ENCODE assay signal across 10 cellular contexts in the genomic region with DNA sequence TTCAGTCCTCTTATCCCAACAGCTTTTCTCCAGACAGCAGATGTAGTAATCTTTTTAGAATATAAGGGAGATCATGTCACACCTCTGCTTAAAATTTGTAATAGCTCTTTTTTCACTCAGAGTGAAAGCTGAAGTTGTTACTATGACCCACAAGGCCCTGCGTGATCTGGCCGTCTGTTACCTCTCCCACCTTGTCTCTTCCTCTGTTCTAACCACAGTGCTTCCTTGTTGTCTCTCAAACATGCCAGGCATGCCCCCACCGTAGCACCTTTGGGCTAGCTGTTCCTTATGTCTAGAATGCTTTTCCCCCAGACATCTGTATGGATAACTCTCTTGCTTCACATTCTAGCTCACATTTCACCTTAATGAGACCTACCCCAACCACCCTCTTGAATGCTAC. TPM values are rescaled to one million over a fixed set of nuclear protein-coding genes. Genes with fewer than 3 reads are reported as not detected.
A peak's percentile ranks its signal among the peaks of the same experiment; 100 is the strongest.
DNase-seq lines count a peak whose midpoint lies in the region; ATAC-seq and TF ChIP-seq lines count a peak whose summit lies in the region.
"Had no signal": no experiment of that assay in that cellular context is flagged by ENCODE, and none has a peak within 500 bp of the region (broad histone marks: within the 10 kb centered on the region; RNA-seq: fewer than 3 reads in every experiment).

No MANE protein-coding gene starts in this region.

- peaks cover 0 to 68% (median 45%) of the 10 kb centered on the region in 6 donors for H3K36me3 ChIP-seq in spleen

- H3K4me3 ChIP-seq in spleen: peak overlapping the region in 1 of 8 donors; percentile 12
- H3K4me3 ChIP-seq: testis had no signal

- H3K27ac Mint-ChIP-seq in type B pancreatic cell (no peak overlapping the region), endothelial cell (ENCODE audit: unreplicated experiment) (no peak overlapping the region)

- no peaks in the 10 kb centered on the region for H3K27me3 ChIP-seq in spleen (replicated peaks in 1 of 7)
- H3K27me3 ChIP-seq: testis had no signal

- H3K4me1 Mint-ChIP-seq in type B pancreatic cell (ENCODE audit: unreplicated experiment) (peaks cover 4% of the 10 kb centered on the region), endothelial cell (ENCODE audit: unreplicated experiment) (peaks cover 3% of the 10 kb centered on the region)

- H3K4me3 Mint-ChIP-seq in type B pancreatic cell (no peak overlapping the region), endothelial cell (ENCODE audit: unreplicated experiment) (no peak overlapping the region)

- intact Hi-C loops in spleen (cut with DNase I; ENCODE audit: low total_unique reads): no loop called here

- TF ChIP-seq CTCF in spleen (IDR thresholded peaks at IDR 0.05 in 8 of 11, conservative IDR thresholded peaks at IDR 0.05 in 3 of 11): no peak
- no peak for TF ChIP-seq CTCF in type B pancreatic cell (conservative IDR thresholded peaks at IDR 0.05)
- TF ChIP-seq CTCF in endothelial cell (IDR thresholded peaks at IDR 0.05; ENCODE audit: unreplicated experiment): no peak

- WGBS in spleen, 5 donors: 15 to 38% (median 22%) methylated on average over 3 of the region's 3 CpGs

- no peak for TF ChIP-seq POLR2A in spleen (IDR thresholded peaks at IDR 0.05)

- H3K36me3 Mint-ChIP-seq in type B pancreatic cell (peaks cover 45% of the 10 kb centered on the region), endothelial cell (ENCODE audit: low read depth, unreplicated experiment) (peaks cover 28% of the 10 kb centered on the region)

- H3K27me3 Mint-ChIP-seq in type B pancreatic cell (no peaks in the 10 kb centered on the region), endothelial cell (ENCODE audit: unreplicated experiment) (no peaks in the 10 kb centered on the region)

- ATAC-seq in GM18868 (IDR thresholded peaks at IDR 0.05; ENCODE audit: unreplicated experiment): peak; percentile 71
- ATAC-seq in HG02885 (IDR thresholded peaks at IDR 0.05; ENCODE audit: poor library complexity, unreplicated experiment): peak; percentile 74

- DNase-seq in activated CD4-positive, alpha-beta T cell treated with anti-CD3 and anti-CD28 coated beads, Interleukin-2, amount 50 U/mL, for 48 hours: peak; percentile 32 to 36
- DNase-seq in spleen (no peak), globus pallidus (ENCODE audit: low spot score) (no peak), type B pancreatic cell (ENCODE audit: extremely low spot score, unreplicated experiment) (no peak), NAMALWA (ENCODE audit: low spot score) (no peak), endothelial cell (ENCODE audit: low spot score) (no peak)
- DNase-seq: testis had no signal

- no peaks in the 10 kb centered on the region for H3K9me3 ChIP-seq in spleen
- H3K9me3 ChIP-seq: testis had no signal

- H3K27ac ChIP-seq in spleen: peak overlapping the region; percentile 1 to 75 (median 50)
- H3K27ac ChIP-seq: testis had no signal

- H3K9me3 Mint-ChIP-seq in type B pancreatic cell (no peaks in the 10 kb centered on the region), endothelial cell (ENCODE audit: unreplicated experiment) (no peaks in the 10 kb centered on the region)

- peaks cover 22 to 65% (median 54%) of the 10 kb centered on the region in 6 donors for H3K4me1 ChIP-seq in spleen
- H3K4me1 ChIP-seq: testis had no signal

RNA-seq across cellular contexts. Expression of a gene that starts 6.5 kb away (rescaled TPM):
- 10 to 100 TPM; 33.4 to 46.6 (median 36.6) TPM for total RNA-seq in spleen
- 10 to 100 TPM; 13.9 to 22.8 (median 15.4) TPM for polyA plus RNA-seq in spleen
- 26.9 and 61.4 TPM in 2 replicates for total RNA-seq in type B pancreatic cell (ENCODE audit: low replicate concordance)
- total RNA-seq in endothelial cell (ENCODE audit: unreplicated experiment): 21.7 TPM

RNA-seq across cellular contexts. Expression of a gene that starts 22.4 kb away (rescaled TPM):
- total RNA-seq in spleen: 10 to 100 TPM; 22.2 to 43.6 (median 36.6) TPM
- polyA plus RNA-seq in spleen: 1 to 10 TPM; 6.9 to 9.8 (median 7.9) TPM
- total RNA-seq in type B pancreatic cell (ENCODE audit: low replicate concordance): not detected in 2 replicates
- total RNA-seq in endothelial cell (ENCODE audit: unreplicated experiment): 0.49 TPM
- total RNA-seq: glomerular endothelial cell had no signal

RNA-seq across cellular contexts. Expression of a gene that starts 34.8 kb away (rescaled TPM):
- total RNA-seq in spleen: 10 to 100 TPM in 2 of 7 donors, 1 to 10 TPM in 5; 5.2 to 19.6 (median 8.2) TPM
- 10 to 100 TPM in 2 of 3 donors, 1 to 10 TPM in 1; 8.4 to 15.3 (median 10.3) TPM for polyA plus RNA-seq in spleen
- total RNA-seq in type B pancreatic cell (ENCODE audit: low replicate concordance): 0.29 TPM in 1 of 2 replicates, not detected in the other
- 0.82 TPM for total RNA-seq in endothelial cell (ENCODE audit: unreplicated experiment)
- total RNA-seq: glomerular endothelial cell had no signal

RNA-seq across cellular contexts. Expression of a gene that starts 56.1 kb away (rescaled TPM):
- total RNA-seq in spleen: 10 to 100 TPM; 15.5 to 20.9 (median 18.4) TPM
- polyA plus RNA-seq in spleen: 1 to 10 TPM; 3.7 to 6.5 (median 5.6) TPM
- 15.6 and 35.5 TPM in 2 replicates for total RNA-seq in type B pancreatic cell (ENCODE audit: low replicate concordance)
- 42.7 TPM for total RNA-seq in endothelial cell (ENCODE audit: unreplicated experiment)

Comparison
In these comparisons a context has a peak if more than half of its experiments do, and no peak if none do; other contexts are left out.
1. DNase-seq: peak in activated CD4-positive, alpha-beta T cell treated with anti-CD3 and anti-CD28 coated beads, Interleukin-2, amount 50 U/mL, for 48 hours (2 of 2); none in spleen (single experiment), globus pallidus (single experiment), type B pancreatic cell (single experiment), NAMALWA (single experiment) and endothelial cell (single experiment).
2. RNA of a gene that starts 22.4 kb away (total RNA-seq): 22.2 to 43.6 TPM in spleen; 0.49 TPM in endothelial cell (single experiment) and not detected in type B pancreatic cell; every median in the first group is over 10 times any median in the second.